In genomic region chr3:183291511-183292031, GRCh38 we compare ENCODE assay signal across 14 cellular contexts. TPM values are rescaled to one million over a fixed set of nuclear protein-coding genes. Genes with fewer than 3 reads are reported as not detected.
A peak's percentile ranks its signal among the peaks of the same experiment; 100 is the strongest.
DNase-seq lines count a peak whose midpoint lies in the region; TF ChIP-seq lines count a peak whose summit lies in the region.
"Had no signal": no experiment of that assay in that cellular context is flagged by ENCODE, and none has a peak within 500 bp of the region (broad histone marks: within the 10 kb centered on the region; RNA-seq: fewer than 3 reads in every experiment).

No MANE protein-coding gene starts in this region.

- no peak overlapping the region for H3K27ac Mint-ChIP-seq in endodermal cell
- H3K27ac Mint-ChIP-seq: activated CD8-positive, alpha-beta T cell treated with anti-CD3 and anti-CD28 coated beads, Interleukin-2, amount 10 ng/mL, durations not matched to agents 7 days and 5 days had no signal

- no peak overlapping the region for H3K9ac ChIP-seq in adipocyte (ENCODE audit: low read length)
- H3K9ac ChIP-seq in endodermal cell (ENCODE audit: extremely low read depth, low read length, poor library complexity, severe bottlenecking): no peak overlapping the region

- no peak for TF ChIP-seq EP300 in stomach (IDR thresholded peaks at IDR 0.05)

- H3K4me3 ChIP-seq in adipocyte (ENCODE audit: low read length): no peak overlapping the region
- no peak overlapping the region for H3K4me3 ChIP-seq in skeletal muscle cell (ENCODE audit: low read depth, low read length)
- H3K4me3 ChIP-seq in endodermal cell (ENCODE audit: low read length): no peak overlapping the region
- H3K4me3 ChIP-seq in stomach: no peak overlapping the region
- H3K4me3 ChIP-seq in BE2C (ENCODE audit: low read depth, low read length): no peak overlapping the region
- H3K4me3 ChIP-seq: tibial artery had no signal

- TF ChIP-seq POLR2A in stomach (IDR thresholded peaks at IDR 0.05): no peak

- intact Hi-C loops in stomach (cut with DNase I; ENCODE audit: low total_unique reads): no loop called here

- H3K9me3 ChIP-seq in adipocyte (ENCODE audit: control insufficient read depth, low read length) (no peaks in the 10 kb centered on the region), endodermal cell (ENCODE audit: control insufficient read depth, low read length) (no peaks in the 10 kb centered on the region), stomach (no peaks in the 10 kb centered on the region), BE2C (no peaks in the 10 kb centered on the region)
- H3K9me3 ChIP-seq: tibial artery had no signal

- H3K27ac ChIP-seq in endodermal cell (ENCODE audit: low read depth, low read length): no peak overlapping the region
- no peak overlapping the region for H3K27ac ChIP-seq in stomach
- H3K27ac ChIP-seq: tibial artery had no signal

- TF ChIP-seq CTCF in endodermal cell (conservative IDR thresholded peaks at IDR 0.05) (no peak), stomach (IDR thresholded peaks at IDR 0.05) (no peak), BE2C (IDR thresholded peaks at IDR 0.05; ENCODE audit: low read depth, low read length) (no peak)

- H3K4me1 Mint-ChIP-seq in endodermal cell: no peaks in the 10 kb centered on the region
- H3K4me1 Mint-ChIP-seq: neural crest cell had no signal

- H3K27me3 ChIP-seq in adipocyte (replicated peaks; ENCODE audit: control insufficient read depth, insufficient read depth, low read length): no peaks in the 10 kb centered on the region
- H3K27me3 ChIP-seq in endodermal cell (ENCODE audit: control insufficient read depth, insufficient read depth, low read length, poor library complexity, severe bottlenecking): no peaks in the 10 kb centered on the region
- H3K27me3 ChIP-seq in stomach: no peaks in the 10 kb centered on the region
- no peaks in the 10 kb centered on the region for H3K27me3 ChIP-seq in BE2C
- H3K27me3 ChIP-seq: tibial artery had no signal

- peaks cover 28% of the 10 kb centered on the region for H3K4me1 ChIP-seq in adipocyte (ENCODE audit: control insufficient read depth, insufficient read depth, low read length)
- H3K4me1 ChIP-seq in endodermal cell (ENCODE audit: control insufficient read depth, insufficient read depth, low read length): no peaks in the 10 kb centered on the region
- H3K4me1 ChIP-seq in stomach: peaks cover 0 to 15% (median 0%) of the 10 kb centered on the region in 4 donors
- H3K4me1 ChIP-seq in BE2C: no peaks in the 10 kb centered on the region

- H3K36me3 Mint-ChIP-seq in endodermal cell (ENCODE audit: low read depth): peaks cover 84% of the 10 kb centered on the region

- 94 to 96% methylated on average over 2 to 3 of the region's 3 CpGs for whole genome bisulfite sequencing in endodermal cell (ENCODE audit: insufficient coverage in 1 of 2, insufficient read length in 1 of 2), 2 experiments
- WGBS in stomach, 5 donors: 38 to 44% (median 43%) methylated on average over 3 of the region's 3 CpGs

- H3K27me3 Mint-ChIP-seq in endodermal cell (ENCODE audit: insufficient read depth): no peaks in the 10 kb centered on the region

- DNase-seq in M059J (ENCODE audit: low read depth) (peak; percentile 35), adipocyte (ENCODE audit: low read depth) (peak; percentile 61), fibroblast of the conjunctiva (ENCODE audit: low read depth) (peak; percentile 75), skeletal muscle cell (ENCODE audit: low read depth) (peak; percentile 57), endodermal cell (no peak), stomach (no peak), BE2C (no peak)
- DNase-seq: activated CD8-positive, alpha-beta T cell treated with anti-CD3 and anti-CD28 coated beads, Interleukin-2, amount 10 ng/mL, durations not matched to agents 7 days and 5 days; activated naive CD4-positive, alpha-beta T cell; KG1; NCI-H2029; T-helper 2 cell; tibial artery had no signal

- no peaks in the 10 kb centered on the region for H3K36me3 ChIP-seq in adipocyte (ENCODE audit: control insufficient read depth, insufficient read depth, low read length, severe bottlenecking)
- H3K36me3 ChIP-seq in endodermal cell (ENCODE audit: control insufficient read depth, insufficient read depth, low read length): peaks cover 94% of the 10 kb centered on the region
- no peaks in the 10 kb centered on the region for H3K36me3 ChIP-seq in stomach
- H3K36me3 ChIP-seq in BE2C: no peaks in the 10 kb centered on the region
- H3K36me3 ChIP-seq: tibial artery had no signal

- no peak overlapping the region for H3K4me3 Mint-ChIP-seq in endodermal cell
- H3K4me3 Mint-ChIP-seq: activated CD8-positive, alpha-beta T cell treated with anti-CD3 and anti-CD28 coated beads, Interleukin-2, amount 10 ng/mL, durations not matched to agents 7 days and 5 days; neural crest cell had no signal

- no peaks in the 10 kb centered on the region for H3K9me3 Mint-ChIP-seq in endodermal cell

RNA-seq across cellular contexts. Expression of gene B3GNT5, which starts 38.5 kb away (rescaled TPM):
- total RNA-seq in M059J (2014; rRNA removed; shearing (Covaris generic)): 3.5 and 4.1 TPM in 2 replicates
- total RNA-seq in endodermal cell (10 to 100 TPM; 10.5 to 18.0 TPM), stomach (10 to 100 TPM in 2 of 5 donors, 1 to 10 TPM in 3; 4.1 to 39.7 (median 9.0) TPM)
- 31.3 TPM for polyA plus RNA-seq in endodermal cell (2013, experiment 1 of 2)
- 31.5 TPM for polyA plus RNA-seq in endodermal cell (2013, experiment 2 of 2)
- 1 to 10 TPM; 5.0 to 7.6 (median 6.1) TPM for polyA plus RNA-seq in stomach
- 1.2 TPM for polyA plus RNA-seq in BE2C (2012; ENCODE audit: insufficient read depth, insufficient read length, low read depth)

Comparison
In these comparisons a context has a peak if more than half of its experiments do, and no peak if none do; other contexts are left out.
1. DNase-seq: peak in M059J (single experiment), adipocyte (single experiment), fibroblast of the conjunctiva (single experiment) and skeletal muscle cell (single experiment); none in endodermal cell (single experiment), stomach (single experiment) and BE2C (single experiment).